20 cellular contexts compared by ENCODE assay signal in the genomic region with DNA sequence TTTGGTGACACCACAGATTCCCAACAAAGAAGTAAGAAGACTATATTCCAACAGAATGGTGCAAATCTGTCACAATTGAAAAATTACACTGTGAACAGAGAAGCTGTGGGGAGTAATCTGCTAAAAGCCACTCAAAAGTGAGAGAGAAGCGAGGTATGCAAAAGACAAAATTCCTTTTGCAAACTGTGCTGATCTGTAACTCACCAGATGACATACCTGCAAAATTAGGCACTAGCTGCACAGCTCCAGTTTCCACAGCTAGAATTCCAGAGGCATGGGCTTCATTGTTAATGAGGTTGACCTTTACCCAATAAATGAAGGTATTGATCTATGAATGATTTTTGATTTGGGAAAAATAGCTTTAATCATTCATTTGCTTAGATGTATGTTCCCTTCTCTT.
DNase-seq lines count a peak whose midpoint lies in the region; TF ChIP-seq lines count a peak whose summit lies in the region.
"Had no signal": no experiment of that assay in that cellular context is flagged by ENCODE, and none has a peak within 500 bp of the region (broad histone marks: within the 10 kb centered on the region; RNA-seq: fewer than 3 reads in every experiment).

No MANE protein-coding gene starts in this region.

- TF ChIP-seq EP300 in esophagus muscularis mucosa (IDR thresholded peaks at IDR 0.05), result no peak

- H3K79me2 ChIP-seq in smooth muscle cell (ENCODE audit: low read depth), result no peaks in the 10 kb centered on the region

- H3F3A ChIP-seq in smooth muscle cell (ENCODE audit: low read depth), result no peaks in the 10 kb centered on the region

- H3K27me3 Mint-ChIP-seq in nephron progenitor cell (ENCODE audit: low read depth, poor library complexity), result no peaks in the 10 kb centered on the region
- H3K27me3 Mint-ChIP-seq: CD4-positive, CD25-positive, alpha-beta regulatory T cell had no signal

- H3K27ac Mint-ChIP-seq in nephron progenitor cell, result peak overlapping the region; percentile 31
- H3K27ac Mint-ChIP-seq: CD4-positive, CD25-positive, alpha-beta regulatory T cell; CD8-positive, alpha-beta memory T cell; GM23338; HFFc6 had no signal

- H3K36me3 ChIP-seq in esophagus muscularis mucosa (no peaks in the 10 kb centered on the region), smooth muscle cell (ENCODE audit: low read depth) (no peaks in the 10 kb centered on the region)
- H3K36me3 ChIP-seq: BE2C had no signal

- H3K27ac ChIP-seq in esophagus muscularis mucosa (replicated peaks in 1 of 4) (no peak overlapping the region), smooth muscle cell (ENCODE audit: low read depth) (no peak overlapping the region)
- H3K27ac ChIP-seq: HL-60 had no signal

- H3K9me3 ChIP-seq in esophagus muscularis mucosa (no peaks in the 10 kb centered on the region), smooth muscle cell (replicated peaks; ENCODE audit: low read depth) (no peaks in the 10 kb centered on the region)
- H3K9me3 ChIP-seq: BE2C had no signal

- H3K4me1 ChIP-seq in esophagus muscularis mucosa (no peaks in the 10 kb centered on the region), smooth muscle cell (ENCODE audit: low read depth) (no peaks in the 10 kb centered on the region)
- H3K4me1 ChIP-seq: BE2C had no signal

- no peaks in the 10 kb centered on the region for H4K20me1 ChIP-seq in smooth muscle cell (ENCODE audit: low read depth)

- intact Hi-C loops in esophagus muscularis mucosa (cut with DNase I), result no loop called here

- H3K4me3 ChIP-seq in esophagus muscularis mucosa (no peak overlapping the region), smooth muscle cell (no peak overlapping the region)
- H3K4me3 ChIP-seq: GM23338 had no signal

- no peaks in the 10 kb centered on the region for H3K36me3 Mint-ChIP-seq in nephron progenitor cell (ENCODE audit: low read depth)
- H3K36me3 Mint-ChIP-seq: CD4-positive, CD25-positive, alpha-beta regulatory T cell; CD8-positive, alpha-beta memory T cell had no signal

- H3K9me3 Mint-ChIP-seq in nephron progenitor cell, result peaks cover 10% of the 10 kb centered on the region

- TF ChIP-seq CTCF in esophagus muscularis mucosa (IDR thresholded peaks at IDR 0.05) (no peak), nephron progenitor cell (IDR thresholded peaks at IDR 0.05) (no peak), smooth muscle cell (IDR thresholded peaks at IDR 0.05; ENCODE audit: borderline replicate concordance, insufficient read depth, poor library complexity, severe bottlenecking) (no peak), GM20000 (IDR thresholded peaks at IDR 0.05; ENCODE audit: extremely low read depth, missing control alignments) (no peak)

- no peak overlapping the region for H3K4me3 Mint-ChIP-seq in nephron progenitor cell
- H3K4me3 Mint-ChIP-seq: CD4-positive, CD25-positive, alpha-beta regulatory T cell; CD8-positive, alpha-beta memory T cell; GM23338; HFFc6 had no signal

- peak; percentile 42 for DNase-seq in esophagus muscularis mucosa (ENCODE audit: extremely low spot score)
- peak; percentile 5 for DNase-seq in left kidney (ENCODE audit: low read depth, low spot score)
- no peak for DNase-seq in nephron progenitor cell
- DNase-seq in smooth muscle cell (lab: John Stamatoyannopoulos, UW; ENCODE audit: unreplicated experiment), result no peak
- no peak for DNase-seq in putamen (ENCODE audit: low spot score)
- no peak for DNase-seq in GM20000 (ENCODE audit: low spot score)
- DNase-seq in DMS79 treated with DMSO at 0.1 percent for 48 hours (lab: John Stamatoyannopoulos, UW), result no peak
- no peak for DNase-seq in T-helper 9 cell
- DNase-seq: ACHN; BE2C; C1 segment of cervical spinal cord; CD4-positive, CD25-positive, alpha-beta regulatory T cell; CD8-positive, alpha-beta memory T cell; COR-L47; DMS 273 treated with DMSO at 0.1 percent for 48 hours; DMS53; H7; HFFc6 had no signal

- no peak overlapping the region for H3K4me2 ChIP-seq in smooth muscle cell
- H3K4me2 ChIP-seq: GM23338 had no signal

- no peak overlapping the region for H3K9ac ChIP-seq in smooth muscle cell (ENCODE audit: low read depth)

- H3K27me3 ChIP-seq in esophagus muscularis mucosa (no peaks in the 10 kb centered on the region), smooth muscle cell (ENCODE audit: low read depth) (no peaks in the 10 kb centered on the region)

- H2AFZ ChIP-seq in smooth muscle cell (ENCODE audit: low read depth), result peak overlapping the region; percentile 30
- H2AFZ ChIP-seq: GM23338 had no signal

- WGBS in esophagus muscularis mucosa, result 100% methylated on average over 1 of the region's 1 CpG
- WGBS in smooth muscle cell (ENCODE audit: low lambda C conversion rate), result 74% methylated on average over 1 of the region's 1 CpG

- H3K4me1 Mint-ChIP-seq in nephron progenitor cell, result peaks cover 27% of the 10 kb centered on the region
- H3K4me1 Mint-ChIP-seq: CD4-positive, CD25-positive, alpha-beta regulatory T cell; CD8-positive, alpha-beta memory T cell had no signal

- TF ChIP-seq POLR2A in esophagus muscularis mucosa (IDR thresholded peaks at IDR 0.05; ENCODE audit: low read depth), result no peak

Comparison
In these comparisons a context has a peak if more than half of its experiments do, and no peak if none do; other contexts are left out.
1. DNase-seq: peak in esophagus muscularis mucosa (single experiment) and left kidney (single experiment); none in nephron progenitor cell (single experiment), smooth muscle cell (single experiment), putamen (single experiment), GM20000 (single experiment), DMS79 treated with DMSO at 0.1 percent for 48 hours (single experiment) and T-helper 9 cell (single experiment).